8 cellular contexts compared by ENCODE assay signal in the genomic region with DNA sequence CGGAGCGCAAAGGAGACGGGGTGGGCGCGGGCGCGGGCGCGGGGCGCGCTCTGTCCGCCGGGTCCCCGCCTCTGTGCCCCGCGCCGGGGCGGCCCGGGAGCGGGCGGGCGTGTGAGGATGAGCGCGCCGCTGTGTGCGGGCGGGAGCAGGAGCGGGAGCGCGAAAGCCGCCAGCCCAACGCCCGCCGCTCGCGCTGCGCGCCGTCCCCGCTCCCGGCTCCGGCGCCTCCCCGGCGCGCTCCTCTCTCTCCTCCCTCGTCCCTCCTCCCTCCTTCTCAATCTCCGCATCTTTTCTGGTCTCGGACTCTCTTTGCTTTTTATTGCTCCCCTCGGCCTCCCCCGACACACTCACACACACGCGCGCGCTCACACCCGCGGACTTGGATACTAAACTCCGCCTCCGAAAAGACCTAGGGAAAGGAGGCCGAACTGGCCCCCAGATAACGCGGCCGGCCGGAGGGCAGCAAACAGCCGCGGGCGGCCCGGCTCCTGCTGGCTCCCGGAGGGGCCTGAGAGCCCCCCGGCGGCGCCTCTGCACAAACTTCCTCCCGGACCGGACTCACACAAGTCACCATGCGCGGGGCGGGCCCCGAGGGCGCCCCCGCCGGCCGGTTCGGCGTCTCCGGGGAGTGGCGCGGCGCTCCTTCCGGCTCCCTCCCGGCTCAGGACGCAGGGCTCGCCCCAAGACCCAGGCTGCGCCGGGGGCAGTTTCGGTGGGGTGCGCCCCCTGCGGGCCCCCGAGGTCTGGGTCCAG. TPM values are rescaled to one million over a fixed set of nuclear protein-coding genes. Genes with fewer than 3 reads are reported as not detected.
DNase-seq lines count a peak whose midpoint lies in the region; ATAC-seq and TF ChIP-seq lines count a peak whose summit lies in the region.

A gene with protein sequence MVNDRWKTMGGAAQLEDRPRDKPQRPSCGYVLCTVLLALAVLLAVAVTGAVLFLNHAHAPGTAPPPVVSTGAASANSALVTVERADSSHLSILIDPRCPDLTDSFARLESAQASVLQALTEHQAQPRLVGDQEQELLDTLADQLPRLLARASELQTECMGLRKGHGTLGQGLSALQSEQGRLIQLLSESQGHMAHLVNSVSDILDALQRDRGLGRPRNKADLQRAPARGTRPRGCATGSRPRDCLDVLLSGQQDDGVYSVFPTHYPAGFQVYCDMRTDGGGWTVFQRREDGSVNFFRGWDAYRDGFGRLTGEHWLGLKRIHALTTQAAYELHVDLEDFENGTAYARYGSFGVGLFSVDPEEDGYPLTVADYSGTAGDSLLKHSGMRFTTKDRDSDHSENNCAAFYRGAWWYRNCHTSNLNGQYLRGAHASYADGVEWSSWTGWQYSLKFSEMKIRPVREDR (minus strand): TSS at position 596 of the 753 bp plus-strand sequence. CDS start 640 bp downstream, outside the sequence.

- no peaks in the 10 kb centered on the region for H4K20me1 ChIP-seq in OCI-LY1 (ENCODE audit: insufficient read depth, low read length)

- no peaks in the 10 kb centered on the region for H3K36me3 Mint-ChIP-seq in natural killer cell treated with Interleukin-12 subunit alpha and Interleukin-12 subunit beta and Interleukin-15 and Interleukin-18, amount 100 ng/mL, for 72 hours
- H3K36me3 Mint-ChIP-seq in natural killer cell (no peaks in the 10 kb centered on the region), chondrocyte (ENCODE audit: low read depth) (no peaks in the 10 kb centered on the region)

- no peaks in the 10 kb centered on the region for H3K36me3 ChIP-seq in OCI-LY1 (ENCODE audit: insufficient read depth, low read length)
- H3K36me3 ChIP-seq in mesodermal cell (ENCODE audit: control insufficient read depth, insufficient read depth, low read length): no peaks in the 10 kb centered on the region

- H3K4me1 ChIP-seq in OCI-LY1 (ENCODE audit: insufficient read depth, low read length, severe bottlenecking) (no peaks in the 10 kb centered on the region), mesodermal cell (ENCODE audit: control insufficient read depth, insufficient read depth, low read length, poor library complexity, severe bottlenecking) (peaks cover 19% of the 10 kb centered on the region)

- no peak within 1 kb of the TSS for H3K4me2 ChIP-seq in OCI-LY1 (ENCODE audit: low read length)

- H3K4me3 ChIP-seq in OCI-LY1 (ENCODE audit: low read depth, low read length, poor library complexity, severe bottlenecking) (no peak within 1 kb of the TSS), mesodermal cell (ENCODE audit: extremely low read depth, insufficient read depth, low read length, poor library complexity, severe bottlenecking) (peak within 1 kb of the TSS; percentile 56)

- no peak within 1 kb of the TSS for H2AFZ ChIP-seq in OCI-LY1 (ENCODE audit: low read length)

- no peak for DNase-seq in natural killer cell treated with Interleukin-12 subunit alpha and Interleukin-12 subunit beta and Interleukin-15 and Interleukin-18, amount 100 ng/mL, for 72 hours (ENCODE audit: low spot score)
- no peak for DNase-seq in natural killer cell
- no peak for DNase-seq in chondrocyte (ENCODE audit: low spot score)
- DNase-seq in DMS153 (lab: John Stamatoyannopoulos, UW): no peak
- DNase-seq in stimulated activated CD4-positive, alpha-beta T cell treated with anti-CD3 and anti-CD28 coated beads, Interleukin-4, amount 100 ng/mL, for 4 hours: no peak

- H3F3A ChIP-seq in OCI-LY1 (ENCODE audit: insufficient read depth, low read length): no peaks in the 10 kb centered on the region

- no peak within 1 kb of the TSS for H3K9ac ChIP-seq in OCI-LY1 (ENCODE audit: low read length)

- peaks cover 42 to 43% of the 10 kb centered on the region in 2 donors for H3K27me3 Mint-ChIP-seq in natural killer cell treated with Interleukin-12 subunit alpha and Interleukin-12 subunit beta and Interleukin-15 and Interleukin-18, amount 100 ng/mL, for 72 hours
- peaks cover 35 to 42% of the 10 kb centered on the region in 2 donors for H3K27me3 Mint-ChIP-seq in natural killer cell (ENCODE audit: low read depth in 2 of 2)
- H3K27me3 Mint-ChIP-seq in chondrocyte (ENCODE audit: low read depth): peaks cover 6% of the 10 kb centered on the region

- intact Hi-C loops in natural killer cell (cut with micrococcal nuclease): no loop called here

- no peak for ATAC-seq in natural killer cell treated with Interleukin-12 subunit alpha and Interleukin-12 subunit beta and Interleukin-15 and Interleukin-18, amount 100 ng/mL, for 72 hours
- ATAC-seq in natural killer cell: no peak
- ATAC-seq in GM19397 (IDR thresholded peaks at IDR 0.05; ENCODE audit: unreplicated experiment): no peak

- no peak within 1 kb of the TSS for H3K27ac Mint-ChIP-seq in natural killer cell treated with Interleukin-12 subunit alpha and Interleukin-12 subunit beta and Interleukin-15 and Interleukin-18, amount 100 ng/mL, for 72 hours
- H3K27ac Mint-ChIP-seq in natural killer cell (no peak within 1 kb of the TSS), chondrocyte (ENCODE audit: unreplicated experiment) (peak within 1 kb of the TSS; percentile 17)

- peak within 1 kb of the TSS; percentile 4 for H3K4me3 Mint-ChIP-seq in natural killer cell treated with Interleukin-12 subunit alpha and Interleukin-12 subunit beta and Interleukin-15 and Interleukin-18, amount 100 ng/mL, for 72 hours
- H3K4me3 Mint-ChIP-seq in natural killer cell (no peak within 1 kb of the TSS), chondrocyte (ENCODE audit: unreplicated experiment) (peak within 1 kb of the TSS; percentile 91)

- no peaks in the 10 kb centered on the region for H3K9me2 ChIP-seq in OCI-LY1 (ENCODE audit: low read depth, low read length)

- no peaks in the 10 kb centered on the region; the same call in 1 of the 2 replicates for H3K27me3 ChIP-seq in OCI-LY1 (ENCODE audit: insufficient read depth, low read length)

- H3K9me3 ChIP-seq in OCI-LY1 (ENCODE audit: low read length) (no peaks in the 10 kb centered on the region), mesodermal cell (ENCODE audit: control insufficient read depth, low read length) (no peaks in the 10 kb centered on the region)

- no peaks in the 10 kb centered on the region for H3K79me2 ChIP-seq in OCI-LY1 (ENCODE audit: insufficient read depth, low read length)

- peaks cover 0 to 11% of the 10 kb centered on the region in 2 donors for H3K4me1 Mint-ChIP-seq in natural killer cell treated with Interleukin-12 subunit alpha and Interleukin-12 subunit beta and Interleukin-15 and Interleukin-18, amount 100 ng/mL, for 72 hours (ENCODE audit: low read depth in 2 of 2)
- H3K4me1 Mint-ChIP-seq in natural killer cell (peaks cover 0 to 9% of the 10 kb centered on the region in 2 donors), chondrocyte (ENCODE audit: low read depth) (peaks cover 38% of the 10 kb centered on the region)

- H3K9me3 Mint-ChIP-seq in natural killer cell treated with Interleukin-12 subunit alpha and Interleukin-12 subunit beta and Interleukin-15 and Interleukin-18, amount 100 ng/mL, for 72 hours: no peaks in the 10 kb centered on the region
- H3K9me3 Mint-ChIP-seq in natural killer cell: no peaks in the 10 kb centered on the region
- no peaks in the 10 kb centered on the region for H3K9me3 Mint-ChIP-seq in chondrocyte (ENCODE audit: low read depth)

- H3K27ac ChIP-seq in OCI-LY1 (ENCODE audit: low read depth, low read length, poor library complexity, severe bottlenecking): no peak within 1 kb of the TSS
- H3K27ac ChIP-seq in mesodermal cell (ENCODE audit: low read depth, low read length, severe bottlenecking): no peak within 1 kb of the TSS

- no peak for TF ChIP-seq CTCF in natural killer cell (IDR thresholded peaks at IDR 0.05)
- 0 out of 2 replicates have a peak, but pooled peaks have one; percentile 6 for TF ChIP-seq CTCF in OCI-LY1 (IDR thresholded peaks at IDR 0.05; ENCODE audit: low read length)
- peak; percentile 71 for TF ChIP-seq CTCF in chondrocyte (IDR thresholded peaks at IDR 0.05)

- WGBS in mesodermal cell (ENCODE audit: insufficient coverage in 2 of 2), 2 experiments: 0 to 1% methylated on average over 68 to 88 of the region's 98 CpGs

RNA-seq across cellular contexts. Expression of the gene that starts here (rescaled TPM):
- total RNA-seq in natural killer cell treated with Interleukin-12 subunit alpha and Interleukin-12 subunit beta and Interleukin-15 and Interleukin-18, amount 100 ng/mL, for 72 hours: not detected
- total RNA-seq in natural killer cell (not detected), chondrocyte (6.8 to 81.5 TPM (median 8.3 TPM) in 3 replicates)
- polyA plus RNA-seq in mesodermal cell (2013, experiment 1 of 2): 5.2 TPM
- 3.7 TPM for polyA plus RNA-seq in mesodermal cell (2013, experiment 2 of 2)
